In genomic region chr11:27718346-27718852, GRCh38 we compare ENCODE assay signal across 8 cellular contexts. TPM values are rescaled to one million over a fixed set of nuclear protein-coding genes. Genes with fewer than 3 reads are reported as not detected.
DNase-seq lines count a peak whose midpoint lies in the region; ATAC-seq and TF ChIP-seq lines count a peak whose summit lies in the region.

No MANE protein-coding gene starts in this region.

- H3K27ac ChIP-seq in suprapubic skin = no peak overlapping the region

- H3K36me3 Mint-ChIP-seq in Caco-2 (ENCODE audit: insufficient read depth, unreplicated experiment) = peaks cover 6% of the 10 kb centered on the region

- WGBS in suprapubic skin = 1% methylated on average over 21 of the region's 29 CpGs

- no peak for TF ChIP-seq POLR2A in suprapubic skin (IDR thresholded peaks at IDR 0.05)

- H3K27me3 Mint-ChIP-seq in Caco-2 (ENCODE audit: insufficient read depth, unreplicated experiment) = peaks cover 3% of the 10 kb centered on the region

- no peaks in the 10 kb centered on the region for H3K9me3 ChIP-seq in Caco-2
- H3K9me3 ChIP-seq in iPS-15b (ENCODE audit: control insufficient read depth, insufficient read depth, low read length) = no peaks in the 10 kb centered on the region
- H3K9me3 ChIP-seq in suprapubic skin = no peaks in the 10 kb centered on the region

- no peak for TF ChIP-seq CTCF in Caco-2 (IDR thresholded peaks at IDR 0.05; ENCODE audit: insufficient read depth in 1 of 2, low read depth in 1 of 2, low read length in 1 of 2, severe bottlenecking in 1 of 2, unreplicated experiment in 1 of 2)
- TF ChIP-seq CTCF in suprapubic skin (IDR thresholded peaks at IDR 0.05) = no peak

- ATAC-seq in GM21529 (IDR thresholded peaks at IDR 0.05; ENCODE audit: unreplicated experiment) = no peak

- intact Hi-C loops in Caco-2 (cut with micrococcal nuclease; ENCODE audit: unreplicated experiment) = loop anchor here (1.0 to 2.0 kb wide), 3 partner anchors 19 to 164 kb away; no protein-coding TSS in a partner anchor

- no peaks in the 10 kb centered on the region for H3K27me3 ChIP-seq in Caco-2 (replicated peaks; ENCODE audit: control insufficient read depth, insufficient read depth, low read length)
- peaks cover 25% of the 10 kb centered on the region for H3K27me3 ChIP-seq in iPS-15b (ENCODE audit: control insufficient read depth, insufficient read depth, low read length)
- peaks cover 75% of the 10 kb centered on the region for H3K27me3 ChIP-seq in suprapubic skin

- H3K4me1 ChIP-seq in Caco-2 (peaks cover 5% of the 10 kb centered on the region; the same call in 1 of the 2 replicates), iPS-15b (ENCODE audit: control insufficient read depth, insufficient read depth, low read length) (peaks cover 10% of the 10 kb centered on the region), suprapubic skin (peaks cover 35% of the 10 kb centered on the region)

- CTCF ChIA-PET in Caco-2 (lab: Charles Lee) = interaction anchor here (0.6 to 4.9 kb wide), 4 partner anchors 12 to 264 kb away, joined by 3 to 69 read pairs (median 3); partner anchors contain the start of gene BDNF

- peak overlapping the region; percentile 93 for H3K27ac Mint-ChIP-seq in Caco-2 (ENCODE audit: unreplicated experiment)

- POLR2A ChIA-PET in Caco-2 (lab: Charles Lee) = interaction anchor here (0.6 to 1.1 kb wide), 8 partner anchors 20 to 1468 kb away, joined by 3 to 8 read pairs (median 4); partner anchors contain the start of genes KIF18A and METTL15

- H3K4me3 ChIP-seq in Caco-2 (ENCODE audit: low read depth, low read length) (peak overlapping the region; percentile 51), iPS-15b (ENCODE audit: low read depth, low read length) (peak overlapping the region; percentile 72), suprapubic skin (peak overlapping the region; percentile 48)

- H3K36me3 ChIP-seq in Caco-2 (ENCODE audit: control insufficient read depth, insufficient read depth, low read length) (no peaks in the 10 kb centered on the region), iPS-15b (ENCODE audit: control insufficient read depth, insufficient read depth, low read length) (no peaks in the 10 kb centered on the region), suprapubic skin (no peaks in the 10 kb centered on the region)

- DNase-seq in Caco-2 = peak; percentile 72 to 83
- peak; percentile 21 for DNase-seq in NCI-H1694 treated with DMSO at 0.1 percent for 48 hours (lab: John Stamatoyannopoulos, UW)
- DNase-seq in anterior cingulate cortex (lab: John Stamatoyannopoulos, UW) = peak in 31 of 58 donors; percentile 5 to 75 (median 43)
- DNase-seq in suprapubic skin (ENCODE audit: low spot score in 2 of 2) = no peak
- no peak for DNase-seq in stimulated activated CD4-positive, alpha-beta T cell treated with anti-CD3 and anti-CD28 coated beads, Interleukin-4, amount 100 ng/mL, for 1 hour
- no peak for DNase-seq in NOMO-1 (lab: John Stamatoyannopoulos, UW; ENCODE audit: unreplicated experiment in 2 of 2)

- BruUV-seq in Caco-2 (replicated peaks; lab: Mats Ljungman, UMichigan) = no TSS peak

- peaks cover 7% of the 10 kb centered on the region for H3K4me1 Mint-ChIP-seq in Caco-2 (ENCODE audit: low read depth, unreplicated experiment)

- H3K9ac ChIP-seq in iPS-15b (ENCODE audit: low read depth, low read length) = peak overlapping the region; percentile 77

- H3K4me3 Mint-ChIP-seq in Caco-2 (ENCODE audit: unreplicated experiment) = peak overlapping the region; percentile 90

- TF ChIP-seq EP300 in suprapubic skin (IDR thresholded peaks at IDR 0.05) = no peak

- H3K9me3 Mint-ChIP-seq in Caco-2 (ENCODE audit: unreplicated experiment) = no peaks in the 10 kb centered on the region

RNA-seq across cellular contexts. Expression of gene BDNF, which starts 18.1 kb away (rescaled TPM):
- total RNA-seq in Caco-2 (2022) (7.2 and 8.5 TPM in 2 replicates), suprapubic skin (1 to 10 TPM in 1 of 4 donors, under 1 TPM in 3; 0.17 to 2.0 (median 0.54) TPM)

Comparison
In these comparisons a context has a peak if more than half of its experiments do, and no peak if none do; other contexts are left out.
1. DNase-seq: peak in Caco-2 (2 of 2), NCI-H1694 treated with DMSO at 0.1 percent for 48 hours (single experiment) and anterior cingulate cortex (31 of 58); none in suprapubic skin (0 of 2), stimulated activated CD4-positive, alpha-beta T cell treated with anti-CD3 and anti-CD28 coated beads, Interleukin-4, amount 100 ng/mL, for 1 hour (single experiment) and NOMO-1 (0 of 2).
2. Peak in every context shown above with its lines, with median percentiles within 50 percentile points of each other: H3K4me3 ChIP-seq.